30 cellular contexts compared by ENCODE assay signal in genomic region chr10:33602278-33602677, GRCh38.
"Had no signal": no experiment of that assay in that cellular context is flagged by ENCODE, and none has a peak within 500 bp of the region (broad histone marks: within the 10 kb centered on the region; RNA-seq: fewer than 3 reads in every experiment).

No MANE protein-coding gene starts in this region.

- DNase-seq: activated CD4-positive, alpha-beta memory T cell treated with anti-CD3 and anti-CD28 coated beads, Interleukin-2, amount 10 ng/mL, durations not matched to agents 7 days and 5 days; activated CD4-positive, alpha-beta T cell treated with anti-CD3 and anti-CD28 coated beads for 1 hour; activated CD4-positive, alpha-beta T cell treated with anti-CD3 and anti-CD28 coated beads for 4 hours; activated CD4-positive, alpha-beta T cell treated with anti-CD3 and anti-CD28 coated beads, Interleukin-2, amount 10 ng/mL, durations not matched to agents 7 days and 5 days; activated CD4-positive, alpha-beta T cell treated with anti-CD3 and anti-CD28 coated beads, Interleukin-2, amount 50 U/mL, for 4 hours; activated CD8-positive, alpha-beta memory T cell treated with anti-CD3 and anti-CD28 coated beads, Interleukin-2, amount 50 U/mL, for 48 hours; activated effector memory CD4-positive, alpha-beta T cell treated with Interleukin-2 at 50 U/mL for 16 hours; activated gamma-delta T cell treated with Interleukin-2 at 50 U/mL for 16 hours; activated naive CD4-positive, alpha-beta T cell treated with anti-CD3 and anti-CD28 coated beads, Interleukin-2, amount 50 U/mL, for 16 hours; activated naive CD4-positive, alpha-beta T cell treated with Interleukin-2 at 50 U/mL for 16 hours; activated T-cell treated with anti-CD3 and anti-CD28 coated beads for 4 hours; activated T-cell treated with anti-CD3 and anti-CD28 coated beads, Interleukin-2, amount 50 U/mL, for 24 hours; amniotic stem cell; anterior cingulate cortex; brain microvascular endothelial cell; cortex of kidney; dermis blood vessel endothelial cell; effector CD4-positive, alpha-beta T cell; effector memory CD8-positive, alpha-beta T cell; erythroblast; foreskin keratinocyte; heart right ventricle; T-helper 2 cell had no signal

- ATAC-seq: activated T-helper 17 cell treated with anti-CD3 and anti-CD28 coated beads, Interleukin-2, amount 50 U/mL, for 72 hours; effector memory CD8-positive, alpha-beta T cell; foreskin keratinocyte; gastroesophageal sphincter; heart right ventricle; WTC11 had no signal

- FAIRE-seq: bronchial epithelial cell, colon had no signal

- H3K36me3 ChIP-seq: brain microvascular endothelial cell, esophagus muscularis mucosa, gastroesophageal sphincter, heart right ventricle had no signal

- H3K4me3 ChIP-seq: esophagus muscularis mucosa, gastroesophageal sphincter, heart right ventricle, hepatocyte had no signal

- H3K9me3 ChIP-seq: esophagus muscularis mucosa, gastroesophageal sphincter had no signal

- H3K27ac ChIP-seq: brain microvascular endothelial cell, esophagus muscularis mucosa, foreskin keratinocyte, gastroesophageal sphincter, heart right ventricle, hepatocyte had no signal

- H3K4me1 ChIP-seq: esophagus muscularis mucosa, foreskin keratinocyte, gastroesophageal sphincter, heart right ventricle had no signal
